28 cellular contexts compared by ENCODE assay signal in the genomic region with DNA sequence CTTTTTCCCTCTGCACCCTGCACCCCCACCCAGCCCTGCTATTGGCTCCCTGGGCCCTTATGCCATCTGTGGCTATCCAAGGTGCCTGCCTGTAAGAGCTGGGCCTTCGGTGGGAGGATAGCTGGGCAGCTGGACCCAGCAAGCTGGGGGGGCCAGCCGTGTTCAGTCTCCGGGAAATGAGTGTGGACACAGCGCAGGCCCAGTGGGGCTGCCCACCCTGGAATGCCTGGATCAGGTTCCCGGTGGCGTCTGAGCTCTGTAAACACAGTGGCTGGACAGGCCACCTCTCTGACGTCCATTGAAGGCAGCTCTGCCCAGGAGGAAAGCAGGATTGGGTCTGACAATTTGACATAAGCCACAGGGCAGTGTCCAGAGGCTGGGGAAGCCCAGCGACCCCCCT.
"Had no signal": no experiment of that assay in that cellular context is flagged by ENCODE, and none has a peak within 500 bp of the region (broad histone marks: within the 10 kb centered on the region; RNA-seq: fewer than 3 reads in every experiment).

No MANE protein-coding gene starts in this region.

- H3K27ac Mint-ChIP-seq: mesothelial cell of epicardium; naive B cell; neural progenitor cell; stimulated activated naive B cell treated with anti-CD40 and anti-IgM and Interleukin-4, amounts not matched to agents 10 μg/mL and 1 μg/mL and 100 μg/mL, for 72 hours; stimulated activated naive CD8-positive, alpha-beta T cell treated with anti-CD3 and anti-CD28 coated beads, Interleukin-15, Interleukin-2, amounts not matched to agents 100 ng/mL and 50 ng/mL, for 24 hours had no signal

- FAIRE-seq: endometrium, kidney had no signal

- H2AFZ ChIP-seq: neural progenitor cell had no signal

- H3K36me3 Mint-ChIP-seq: mesothelial cell of epicardium; naive B cell; neural progenitor cell; stimulated activated naive B cell treated with anti-CD40 and anti-IgM and Interleukin-4, amounts not matched to agents 10 μg/mL and 1 μg/mL and 100 μg/mL, for 72 hours had no signal

- H3K4me1 ChIP-seq: psoas muscle had no signal

- H3K4me3 Mint-ChIP-seq: mesothelial cell of epicardium; naive B cell; nephron; neural progenitor cell; stimulated activated naive B cell treated with anti-CD40 and anti-IgM and Interleukin-4, amounts not matched to agents 10 μg/mL and 1 μg/mL and 100 μg/mL, for 72 hours; stimulated activated naive CD8-positive, alpha-beta T cell treated with anti-CD3 and anti-CD28 coated beads, Interleukin-15, Interleukin-2, amounts not matched to agents 100 ng/mL and 50 ng/mL, for 24 hours had no signal

- ATAC-seq: gastrocnemius medialis; left lung; mucosa of descending colon; psoas muscle; right cardiac atrium; stimulated activated naive B cell treated with anti-CD40 and anti-IgM and Interleukin-4, amounts not matched to agents 10 μg/mL and 1 μg/mL and 100 μg/mL, for 72 hours had no signal

- H3K36me3 ChIP-seq: esophagus squamous epithelium, gastrocnemius medialis, left lung, neural progenitor cell, ovary, thoracic aorta, tibial nerve, upper lobe of left lung had no signal

- H3K9me3 Mint-ChIP-seq: mesothelial cell of epicardium; naive B cell; nephron; neural progenitor cell; stimulated activated naive B cell treated with anti-CD40 and anti-IgM and Interleukin-4, amounts not matched to agents 10 μg/mL and 1 μg/mL and 100 μg/mL, for 72 hours; stimulated activated naive CD8-positive, alpha-beta T cell treated with anti-CD3 and anti-CD28 coated beads, Interleukin-15, Interleukin-2, amounts not matched to agents 100 ng/mL and 50 ng/mL, for 24 hours had no signal

- H3K4me2 ChIP-seq: neural progenitor cell had no signal

- H3K9me3 ChIP-seq: esophagus squamous epithelium, gastrocnemius medialis, left lung, mucosa of descending colon, ovary, psoas muscle, thoracic aorta, tibial nerve, upper lobe of left lung had no signal

- H3K4me3 ChIP-seq: coronary artery, esophagus squamous epithelium, gastrocnemius medialis, left lung, mucosa of descending colon, neural progenitor cell, ovary, psoas muscle, skin epidermis, thoracic aorta, tibial nerve, upper lobe of left lung had no signal

- H3K9ac ChIP-seq: neural progenitor cell had no signal

- H3K27me3 ChIP-seq: gastrocnemius medialis, neural progenitor cell, ovary, tibial nerve, upper lobe of left lung had no signal

- DNase-seq: dermis blood vessel endothelial cell; effector memory CD4-positive, alpha-beta T cell; erythroblast; esophagus squamous epithelium; gastrocnemius medialis; head of caudate nucleus; kidney; left lung; mesenchymal stem cell; mucosa of descending colon; naive B cell; nucleus accumbens; ovary; psoas muscle; right cardiac atrium; stimulated activated CD4-positive, alpha-beta T cell treated with anti-CD3 and anti-CD28 coated beads, Interleukin-15, amount 100 ng/mL, for 24 hours; stimulated activated CD4-positive, alpha-beta T cell treated with anti-CD3 and anti-CD28 coated beads, Interleukin-2, amount 100 ng/mL, for 48 hours; stimulated activated naive B cell treated with anti-CD40 and anti-IgM and Interleukin-4, amounts not matched to agents 10 μg/mL and 1 μg/mL and 100 μg/mL, for 72 hours; upper lobe of left lung had no signal

- H3K27ac ChIP-seq: coronary artery, esophagus squamous epithelium, gastrocnemius medialis, left lung, neural progenitor cell, ovary, psoas muscle, skin epidermis, thoracic aorta, tibial nerve, upper lobe of left lung had no signal
